In the genomic region with DNA sequence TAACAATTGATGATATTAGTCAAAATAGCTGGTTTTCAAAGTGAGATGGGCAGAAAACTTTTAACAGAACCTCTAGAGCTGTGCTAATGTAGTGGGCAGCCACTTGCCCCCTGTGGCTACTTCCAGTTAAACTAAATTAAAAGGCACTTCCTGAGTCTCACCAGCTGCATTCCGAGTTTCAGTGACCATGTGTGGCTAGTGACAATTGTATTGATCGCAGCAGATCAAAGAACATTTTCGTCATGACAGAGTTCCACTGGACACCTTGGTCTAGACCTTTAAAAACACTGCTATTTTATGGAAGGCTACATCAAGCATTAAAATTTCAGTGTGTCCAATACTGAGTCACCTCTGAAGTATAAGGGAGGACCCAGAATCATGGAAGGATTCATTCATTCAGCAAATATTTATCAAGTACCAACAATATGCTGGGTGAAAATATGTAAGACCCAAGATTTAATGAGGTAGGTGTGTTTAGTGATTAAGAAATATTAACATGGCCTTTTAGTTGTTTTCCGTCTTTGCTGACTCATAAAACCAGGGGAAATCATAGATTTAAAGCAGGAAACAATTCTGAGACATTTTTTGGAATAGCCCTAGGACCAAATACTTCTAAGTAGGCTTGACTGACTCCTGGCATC, we compare ENCODE assay signal across 3 cellular contexts.
TF ChIP-seq lines count a peak whose summit lies in the region.

No MANE protein-coding gene starts in this region.

TF ChIP-seq in SK-N-SH, 30 proteins besides CTCF, POLR2A, EP300 and RAD21 (continued from another document):
- TF ChIP-seq MEF2A (IDR thresholded peaks at IDR 0.05; ENCODE audit: borderline replicate concordance, low read depth) = no peak
- TF ChIP-seq, protein P1, sequence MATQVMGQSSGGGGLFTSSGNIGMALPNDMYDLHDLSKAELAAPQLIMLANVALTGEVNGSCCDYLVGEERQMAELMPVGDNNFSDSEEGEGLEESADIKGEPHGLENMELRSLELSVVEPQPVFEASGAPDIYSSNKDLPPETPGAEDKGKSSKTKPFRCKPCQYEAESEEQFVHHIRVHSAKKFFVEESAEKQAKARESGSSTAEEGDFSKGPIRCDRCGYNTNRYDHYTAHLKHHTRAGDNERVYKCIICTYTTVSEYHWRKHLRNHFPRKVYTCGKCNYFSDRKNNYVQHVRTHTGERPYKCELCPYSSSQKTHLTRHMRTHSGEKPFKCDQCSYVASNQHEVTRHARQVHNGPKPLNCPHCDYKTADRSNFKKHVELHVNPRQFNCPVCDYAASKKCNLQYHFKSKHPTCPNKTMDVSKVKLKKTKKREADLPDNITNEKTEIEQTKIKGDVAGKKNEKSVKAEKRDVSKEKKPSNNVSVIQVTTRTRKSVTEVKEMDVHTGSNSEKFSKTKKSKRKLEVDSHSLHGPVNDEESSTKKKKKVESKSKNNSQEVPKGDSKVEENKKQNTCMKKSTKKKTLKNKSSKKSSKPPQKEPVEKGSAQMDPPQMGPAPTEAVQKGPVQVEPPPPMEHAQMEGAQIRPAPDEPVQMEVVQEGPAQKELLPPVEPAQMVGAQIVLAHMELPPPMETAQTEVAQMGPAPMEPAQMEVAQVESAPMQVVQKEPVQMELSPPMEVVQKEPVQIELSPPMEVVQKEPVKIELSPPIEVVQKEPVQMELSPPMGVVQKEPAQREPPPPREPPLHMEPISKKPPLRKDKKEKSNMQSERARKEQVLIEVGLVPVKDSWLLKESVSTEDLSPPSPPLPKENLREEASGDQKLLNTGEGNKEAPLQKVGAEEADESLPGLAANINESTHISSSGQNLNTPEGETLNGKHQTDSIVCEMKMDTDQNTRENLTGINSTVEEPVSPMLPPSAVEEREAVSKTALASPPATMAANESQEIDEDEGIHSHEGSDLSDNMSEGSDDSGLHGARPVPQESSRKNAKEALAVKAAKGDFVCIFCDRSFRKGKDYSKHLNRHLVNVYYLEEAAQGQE (IDR thresholded peaks at IDR 0.05; ENCODE audit: low read depth, low read length) = no peak

TF ChIP-seq in SK-N-SH treated with all-trans-retinoic acid at 6 μM for 48 hours, 23 proteins besides CTCF, POLR2A, EP300 and RAD21 (continued from another document):
- TF ChIP-seq RARB (CRISPR knock-in tag; IDR thresholded peaks at IDR 0.05) (no peak), TOX (CRISPR knock-in tag; IDR thresholded peaks at IDR 0.05; ENCODE audit: borderline replicate concordance) (no peak), TCF4 (CRISPR knock-in tag; IDR thresholded peaks at IDR 0.05; ENCODE audit: borderline replicate concordance) (no peak), ZFP3 (CRISPR knock-in tag; IDR thresholded peaks at IDR 0.05) (no peak), ARNTL (CRISPR knock-in tag; IDR thresholded peaks at IDR 0.05; ENCODE audit: borderline replicate concordance, low read depth) (no peak), ZNF565 (CRISPR knock-in tag; conservative IDR thresholded peaks at IDR 0.05; ENCODE audit: low read depth) (no peak), GLIS3 (CRISPR knock-in tag; IDR thresholded peaks at IDR 0.05) (no peak), CSDC2 (CRISPR knock-in tag; IDR thresholded peaks at IDR 0.05) (no peak), OSR1 (CRISPR knock-in tag; IDR thresholded peaks at IDR 0.05) (no peak)
- TF ChIP-seq, protein P2, sequence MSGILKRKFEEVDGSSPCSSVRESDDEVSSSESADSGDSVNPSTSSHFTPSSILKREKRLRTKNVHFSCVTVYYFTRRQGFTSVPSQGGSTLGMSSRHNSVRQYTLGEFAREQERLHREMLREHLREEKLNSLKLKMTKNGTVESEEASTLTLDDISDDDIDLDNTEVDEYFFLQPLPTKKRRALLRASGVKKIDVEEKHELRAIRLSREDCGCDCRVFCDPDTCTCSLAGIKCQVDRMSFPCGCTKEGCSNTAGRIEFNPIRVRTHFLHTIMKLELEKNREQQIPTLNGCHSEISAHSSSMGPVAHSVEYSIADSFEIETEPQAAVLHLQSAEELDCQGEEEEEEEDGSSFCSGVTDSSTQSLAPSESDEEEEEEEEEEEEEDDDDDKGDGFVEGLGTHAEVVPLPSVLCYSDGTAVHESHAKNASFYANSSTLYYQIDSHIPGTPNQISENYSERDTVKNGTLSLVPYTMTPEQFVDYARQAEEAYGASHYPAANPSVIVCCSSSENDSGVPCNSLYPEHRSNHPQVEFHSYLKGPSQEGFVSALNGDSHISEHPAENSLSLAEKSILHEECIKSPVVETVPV (CRISPR knock-in tag; IDR thresholded peaks at IDR 0.05) = no peak
- TF ChIP-seq, protein P3, sequence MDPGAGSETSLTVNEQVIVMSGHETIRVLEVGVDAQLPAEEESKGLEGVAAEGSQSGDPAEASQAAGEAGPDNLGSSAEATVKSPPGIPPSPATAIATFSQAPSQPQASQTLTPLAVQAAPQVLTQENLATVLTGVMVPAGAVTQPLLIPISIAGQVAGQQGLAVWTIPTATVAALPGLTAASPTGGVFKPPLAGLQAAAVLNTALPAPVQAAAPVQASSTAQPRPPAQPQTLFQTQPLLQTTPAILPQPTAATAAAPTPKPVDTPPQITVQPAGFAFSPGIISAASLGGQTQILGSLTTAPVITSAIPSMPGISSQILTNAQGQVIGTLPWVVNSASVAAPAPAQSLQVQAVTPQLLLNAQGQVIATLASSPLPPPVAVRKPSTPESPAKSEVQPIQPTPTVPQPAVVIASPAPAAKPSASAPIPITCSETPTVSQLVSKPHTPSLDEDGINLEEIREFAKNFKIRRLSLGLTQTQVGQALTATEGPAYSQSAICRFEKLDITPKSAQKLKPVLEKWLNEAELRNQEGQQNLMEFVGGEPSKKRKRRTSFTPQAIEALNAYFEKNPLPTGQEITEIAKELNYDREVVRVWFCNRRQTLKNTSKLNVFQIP (CRISPR knock-in tag; IDR thresholded peaks at IDR 0.05; ENCODE audit: borderline replicate concordance, low read depth) = no peak

TF ChIP-seq in liver, 16 proteins besides CTCF, POLR2A, EP300 and RAD21 (continued from another document):
- TF ChIP-seq, protein P4, sequence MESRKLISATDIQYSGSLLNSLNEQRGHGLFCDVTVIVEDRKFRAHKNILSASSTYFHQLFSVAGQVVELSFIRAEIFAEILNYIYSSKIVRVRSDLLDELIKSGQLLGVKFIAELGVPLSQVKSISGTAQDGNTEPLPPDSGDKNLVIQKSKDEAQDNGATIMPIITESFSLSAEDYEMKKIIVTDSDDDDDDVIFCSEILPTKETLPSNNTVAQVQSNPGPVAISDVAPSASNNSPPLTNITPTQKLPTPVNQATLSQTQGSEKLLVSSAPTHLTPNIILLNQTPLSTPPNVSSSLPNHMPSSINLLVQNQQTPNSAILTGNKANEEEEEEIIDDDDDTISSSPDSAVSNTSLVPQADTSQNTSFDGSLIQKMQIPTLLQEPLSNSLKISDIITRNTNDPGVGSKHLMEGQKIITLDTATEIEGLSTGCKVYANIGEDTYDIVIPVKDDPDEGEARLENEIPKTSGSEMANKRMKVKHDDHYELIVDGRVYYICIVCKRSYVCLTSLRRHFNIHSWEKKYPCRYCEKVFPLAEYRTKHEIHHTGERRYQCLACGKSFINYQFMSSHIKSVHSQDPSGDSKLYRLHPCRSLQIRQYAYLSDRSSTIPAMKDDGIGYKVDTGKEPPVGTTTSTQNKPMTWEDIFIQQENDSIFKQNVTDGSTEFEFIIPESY (IDR thresholded peaks at IDR 0.05) = no peak
- TF ChIP-seq FOXA2 (IDR thresholded peaks at IDR 0.05) (no peak), HNF4A (conservative IDR thresholded peaks at IDR 0.05) (peak; percentile 39 to 40), YY1 (IDR thresholded peaks at IDR 0.05) (no peak), RXRA (IDR thresholded peaks at IDR 0.05) (peak in 1 of 2 donors; percentile 8), EGR1 (IDR thresholded peaks at IDR 0.05; ENCODE audit: low read depth in 2 of 2) (no peak)
